Comparison of ENCODE assay signal across 26 cellular contexts in genomic region chr12:68841717-68842116, GRCh38.
"Had no signal": no experiment of that assay in that cellular context is flagged by ENCODE, and none has a peak within 500 bp of the region (broad histone marks: within the 10 kb centered on the region; RNA-seq: fewer than 3 reads in every experiment).

No MANE protein-coding gene starts in this region.

- FAIRE-seq: bronchial epithelial cell had no signal

- ATAC-seq: activated CD8-positive, alpha-beta T cell treated with anti-CD3 and anti-CD28 coated beads, Interleukin-2, amount 10 ng/mL, durations not matched to agents 7 days and 5 days; body of pancreas; T-helper 17 cell; WTC11 had no signal

- H3K9me3 Mint-ChIP-seq: activated naive CD4-positive, alpha-beta T cell treated with anti-CD3 and anti-CD28 coated beads for 36 hours; activated naive CD8-positive, alpha-beta T cell treated with anti-CD3 and anti-CD28 coated beads, Interleukin-2, amount 10 ng/mL, durations not matched to agents 7 days and 5 days; WTC11 had no signal

- H3K27ac ChIP-seq: body of pancreas had no signal

- H3K4me3 Mint-ChIP-seq: activated CD8-positive, alpha-beta T cell treated with anti-CD3 and anti-CD28 coated beads, Interleukin-2, amount 10 ng/mL, durations not matched to agents 7 days and 5 days; activated naive CD4-positive, alpha-beta T cell treated with anti-CD3 and anti-CD28 coated beads for 36 hours; activated naive CD8-positive, alpha-beta T cell treated with anti-CD3 and anti-CD28 coated beads, Interleukin-2, amount 10 ng/mL, durations not matched to agents 7 days and 5 days; T-helper 17 cell; WTC11 had no signal

- DNase-seq: activated CD4-positive, alpha-beta T cell treated with anti-CD3 and anti-CD28 coated beads for 48 hours; activated CD4-positive, alpha-beta T cell treated with anti-CD3 and anti-CD28 coated beads, Interleukin-2, amount 50 U/mL, for 4 hours; activated CD4-positive, CD25-positive, alpha-beta regulatory T cell treated with anti-CD3 and anti-CD28 coated beads, Interleukin-2, amount 50 U/mL, for 72 hours; activated CD8-positive, alpha-beta memory T cell treated with anti-CD3 and anti-CD28 coated beads, Interleukin-2, amount 50 U/mL, for 48 hours; activated CD8-positive, alpha-beta T cell treated with anti-CD3 and anti-CD28 coated beads, Interleukin-2, amount 10 ng/mL, durations not matched to agents 7 days and 5 days; activated gamma-delta T cell; activated naive CD4-positive, alpha-beta T cell treated with anti-CD3 and anti-CD28 coated beads for 36 hours; activated naive CD8-positive, alpha-beta T cell treated with anti-CD3 and anti-CD28 coated beads, Interleukin-2, amount 10 ng/mL, durations not matched to agents 7 days and 5 days; activated T-cell treated with anti-CD3 and anti-CD28 coated beads, Interleukin-2, amount 50 U/mL, for 1 hour; aorta; body of pancreas; central memory CD4-positive, alpha-beta T cell; Karpas-422; NCI-H1092; NCI-H1417 treated with DMSO at 0.1 percent for 48 hours; NCI-H1694; NCI-H2029 treated with DMSO at 0.1 percent for 48 hours; NCI-H345; NCI-H510A; NCI-H526 treated with DMSO at 0.1 percent for 48 hours; NCI-H82; SIG-M5; T-helper 17 cell; T-helper 9 cell had no signal

- H3K27me3 ChIP-seq: body of pancreas had no signal

- H3K4me1 Mint-ChIP-seq: WTC11 had no signal

- H3K9me3 ChIP-seq: body of pancreas had no signal

- H3K27me3 Mint-ChIP-seq: activated naive CD8-positive, alpha-beta T cell treated with anti-CD3 and anti-CD28 coated beads, Interleukin-2, amount 10 ng/mL, durations not matched to agents 7 days and 5 days; T-helper 17 cell had no signal

- H3K4me1 ChIP-seq: body of pancreas had no signal

- H3K27ac Mint-ChIP-seq: activated CD8-positive, alpha-beta T cell treated with anti-CD3 and anti-CD28 coated beads, Interleukin-2, amount 10 ng/mL, durations not matched to agents 7 days and 5 days; activated naive CD8-positive, alpha-beta T cell treated with anti-CD3 and anti-CD28 coated beads, Interleukin-2, amount 10 ng/mL, durations not matched to agents 7 days and 5 days; T-helper 17 cell; WTC11 had no signal

- H3K4me3 ChIP-seq: body of pancreas had no signal
